ENCODE assay signal across 8 cellular contexts in the genomic region with DNA sequence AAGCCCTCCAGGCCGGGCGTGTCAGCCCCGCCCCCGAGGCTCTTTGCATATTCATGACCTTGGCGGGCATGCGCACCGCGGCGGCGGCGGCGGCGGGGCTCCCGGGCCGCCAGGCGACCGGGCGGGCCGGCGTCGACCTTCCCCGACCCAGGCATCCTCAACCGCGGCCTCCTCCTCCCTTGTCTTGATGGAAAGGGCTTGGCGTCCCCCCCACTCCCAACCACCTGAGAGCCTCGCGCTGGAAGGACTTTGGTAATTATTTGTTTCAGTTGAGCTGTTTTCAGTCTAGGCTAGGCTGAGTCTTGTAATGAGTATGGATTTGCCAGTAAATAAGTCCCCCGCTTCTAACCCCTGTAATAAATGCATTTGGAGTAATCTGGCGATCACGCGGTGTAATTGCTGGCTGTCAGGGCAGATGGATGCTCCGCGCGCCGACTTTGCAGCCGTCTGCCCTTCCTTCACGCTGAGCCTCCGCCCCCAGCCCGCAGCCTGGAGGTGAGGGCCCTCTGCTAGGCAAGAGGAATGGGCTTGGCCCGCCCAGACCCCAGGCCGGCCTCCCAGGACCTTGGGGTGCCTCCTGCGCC. TPM values are rescaled to one million over a fixed set of nuclear protein-coding genes. Genes with fewer than 3 reads are reported as not detected.
A peak's percentile ranks its signal among the peaks of the same experiment; 100 is the strongest.
DNase-seq lines count a peak whose midpoint lies in the region; ATAC-seq and TF ChIP-seq lines count a peak whose summit lies in the region.

No MANE protein-coding gene starts in this region.

- no peak overlapping the region for H3K4ac ChIP-seq in mesenchymal stem cell (ENCODE audit: low read depth in 1 of 2, low read length in 2 of 2)

- H2BK12ac ChIP-seq in mesenchymal stem cell (ENCODE audit: low read length in 2 of 2), result no peak overlapping the region

- peak overlapping the region; percentile 34 to 49 for H3K18ac ChIP-seq in mesenchymal stem cell (ENCODE audit: low read depth in 1 of 2, low read length in 2 of 2)

- peak overlapping the region; percentile 87 for H3K4me3 Mint-ChIP-seq in CD4-positive, alpha-beta T cell

- H2BK120ac ChIP-seq in mesenchymal stem cell (ENCODE audit: low read depth, low read length), result no peak overlapping the region

- CTCF ChIA-PET in CD4-positive, alpha-beta T cell (lab: Charles Lee), result no interaction called here

- H3K9me3 Mint-ChIP-seq in CD4-positive, alpha-beta T cell, result no peaks in the 10 kb centered on the region

- TF ChIP-seq CTCF in CD4-positive, alpha-beta T cell (IDR thresholded peaks at IDR 0.05), result no peak
- no peak for TF ChIP-seq CTCF in colonic mucosa (IDR thresholded peaks at IDR 0.05)

- H3K36me3 Mint-ChIP-seq in CD4-positive, alpha-beta T cell (ENCODE audit: low read depth), result no peaks in the 10 kb centered on the region

- H3K4me1 ChIP-seq in HUES48 (ENCODE audit: control insufficient read depth, insufficient read depth, low read length), result no peaks in the 10 kb centered on the region
- no peaks in the 10 kb centered on the region for H3K4me1 ChIP-seq in colonic mucosa
- H3K4me1 ChIP-seq in mesenchymal stem cell (ENCODE audit: control insufficient read depth, insufficient read depth, low read depth, low read length), result peaks cover 18% of the 10 kb centered on the region

- H3K27ac Mint-ChIP-seq in CD4-positive, alpha-beta T cell, result no peak overlapping the region

- no peak overlapping the region for H2BK5ac ChIP-seq in mesenchymal stem cell (ENCODE audit: low read depth, low read length, poor library complexity, severe bottlenecking)

- H3K27me3 ChIP-seq in CD4-positive, alpha-beta T cell (ENCODE audit: control insufficient read depth, insufficient read depth, low read length), result peaks cover 19% of the 10 kb centered on the region
- H3K27me3 ChIP-seq in HUES48 (ENCODE audit: control insufficient read depth, insufficient read depth, low read length) (peaks cover 85% of the 10 kb centered on the region), colonic mucosa (peaks cover 6% of the 10 kb centered on the region), mesenchymal stem cell (ENCODE audit: control insufficient read depth in 1 of 2, insufficient read depth in 1 of 2, low read length in 2 of 2) (peaks cover 4 to 52% of the 10 kb centered on the region in 2 experiments)

- peak overlapping the region in 1 of 2 experiments; percentile 87 for H3K23ac ChIP-seq in mesenchymal stem cell (ENCODE audit: low read length in 2 of 2)

- no peak overlapping the region for H3K14ac ChIP-seq in mesenchymal stem cell (ENCODE audit: low read length in 2 of 2)

- H3K9ac ChIP-seq in HUES48 (ENCODE audit: low read depth, low read length), result no peak overlapping the region
- no peak overlapping the region for H3K9ac ChIP-seq in colonic mucosa (ENCODE audit: low read depth in 2 of 2, low read length in 2 of 2)
- peak overlapping the region; percentile 79 for H3K9ac ChIP-seq in mesenchymal stem cell (ENCODE audit: low read length)

- no peak overlapping the region for H2AK5ac ChIP-seq in mesenchymal stem cell (ENCODE audit: low read length, severe bottlenecking)

- no peak overlapping the region for H2AFZ ChIP-seq in mesenchymal stem cell (ENCODE audit: low read depth, low read length)

- H3K9me3 ChIP-seq in CD4-positive, alpha-beta T cell (ENCODE audit: control insufficient read depth, low read length), result no peaks in the 10 kb centered on the region
- H3K9me3 ChIP-seq in HUES48 (ENCODE audit: control insufficient read depth, insufficient read depth, low read length) (no peaks in the 10 kb centered on the region), colonic mucosa (no peaks in the 10 kb centered on the region), mesenchymal stem cell (ENCODE audit: control insufficient read depth, low read length) (no peaks in the 10 kb centered on the region)

- peaks cover 27% of the 10 kb centered on the region for H3K27me3 Mint-ChIP-seq in CD4-positive, alpha-beta T cell

- peak overlapping the region; percentile 60 for H3K4me3 ChIP-seq in HUES48 (ENCODE audit: low read depth, low read length)
- H3K4me3 ChIP-seq in colonic mucosa, result peak overlapping the region; percentile 0
- H3K4me3 ChIP-seq in mesenchymal stem cell (ENCODE audit: insufficient read depth in 1 of 2, low read depth in 1 of 2, low read length in 2 of 2), result peak overlapping the region; percentile 47 to 84

- H3K27ac ChIP-seq in CD4-positive, alpha-beta T cell (ENCODE audit: low read depth, low read length), result no peak overlapping the region
- H3K27ac ChIP-seq in HUES48 (ENCODE audit: low read depth, low read length) (no peak overlapping the region), colonic mucosa (no peak overlapping the region), mesenchymal stem cell (ENCODE audit: low read length, poor library complexity, severe bottlenecking) (no peak overlapping the region)

- peak overlapping the region; percentile 85 for H3K4me2 ChIP-seq in mesenchymal stem cell (ENCODE audit: low read length, poor library complexity, severe bottlenecking)

- no peaks in the 10 kb centered on the region for H3K36me3 ChIP-seq in HUES48 (ENCODE audit: control insufficient read depth, insufficient read depth, low read length)
- H3K36me3 ChIP-seq in colonic mucosa, result no peaks in the 10 kb centered on the region
- H3K36me3 ChIP-seq in mesenchymal stem cell (ENCODE audit: control insufficient read depth in 1 of 2, insufficient read depth in 2 of 2, low read depth in 1 of 2, low read length in 2 of 2), result no peaks in the 10 kb centered on the region

- no peaks in the 10 kb centered on the region for H3K79me1 ChIP-seq in mesenchymal stem cell (replicated peaks; ENCODE audit: low read length, poor library complexity, severe bottlenecking)

- peak; percentile 13 to 56 (median 34) for DNase-seq in CD4-positive, alpha-beta T cell
- peak; percentile 37 for DNase-seq in activated CD4-positive, alpha-beta T cell treated with anti-CD3 and anti-CD28 coated beads for 1 hour
- DNase-seq in colonic mucosa (peak; percentile 38), mesenchymal stem cell (peak; percentile 43), inferior parietal cortex (ENCODE audit: extremely low spot score) (no peak), MV-4-11 (lab: John Stamatoyannopoulos, UW) (no peak)
- DNase-seq in stimulated activated CD8-positive, alpha-beta memory T cell treated with anti-CD3 and anti-CD28 coated beads, Interleukin-15, amount 100 ng/mL, for 24 hours (ENCODE audit: low read depth), result peak; percentile 44

- ATAC-seq in CD4-positive, alpha-beta T cell (ENCODE audit: poor library complexity), result peak; percentile 80

- no peak overlapping the region for H2BK15ac ChIP-seq in mesenchymal stem cell (ENCODE audit: low read depth, poor library complexity, severe bottlenecking)

- H4K8ac ChIP-seq in mesenchymal stem cell (ENCODE audit: low read length), result no peak overlapping the region

- POLR2A ChIA-PET in CD4-positive, alpha-beta T cell (lab: Charles Lee), result interaction anchor here (1.1 kb wide), 1 partner anchor 61 kb away, joined by 3 read pairs; no protein-coding TSS in a partner anchor

- intact Hi-C loops in CD4-positive, alpha-beta T cell (cut with DNase I, micrococcal nuclease), result no loop called here
- intact Hi-C loops in colonic mucosa (cut with DNase I), result no loop called here

- 7% methylated on average over 29 of the region's 42 CpGs for WGBS in mesenchymal stem cell

- H3K4me1 Mint-ChIP-seq in CD4-positive, alpha-beta T cell (ENCODE audit: low read depth), result peaks cover 8% of the 10 kb centered on the region

- H4K91ac ChIP-seq in mesenchymal stem cell (ENCODE audit: low read length), result no peak overlapping the region

RNA-seq across cellular contexts. Expression of a gene that starts 25.2 kb away (rescaled TPM):
- not detected for total RNA-seq in CD4-positive, alpha-beta T cell
- under 1 TPM; 0.20 to 0.96 TPM for total RNA-seq in colonic mucosa
- polyA plus RNA-seq in mesenchymal stem cell (2013, experiment 1 of 2), result 0.11 TPM
- polyA plus RNA-seq in mesenchymal stem cell (2013, experiment 2 of 2), result 0.10 TPM

Comparison
In these comparisons a context has a peak if more than half of its experiments do, and no peak if none do; other contexts are left out.
1. DNase-seq: peak in CD4-positive, alpha-beta T cell (10 of 10), activated CD4-positive, alpha-beta T cell treated with anti-CD3 and anti-CD28 coated beads for 1 hour (single experiment), colonic mucosa (single experiment), mesenchymal stem cell (single experiment) and stimulated activated CD8-positive, alpha-beta memory T cell treated with anti-CD3 and anti-CD28 coated beads, Interleukin-15, amount 100 ng/mL, for 24 hours (single experiment); none in inferior parietal cortex (single experiment) and MV-4-11 (single experiment).
2. H3K4me3 ChIP-seq: peak in every context shown above with its lines; median percentile 66 in mesenchymal stem cell; 60 in HUES48; 0 in colonic mucosa.